Comparison of ENCODE assay signal across 11 cellular contexts in genomic region chr5:28984642-28985041, GRCh38.
"Had no signal": no experiment of that assay in that cellular context is flagged by ENCODE, and none has a peak within 500 bp of the region (broad histone marks: within the 10 kb centered on the region; RNA-seq: fewer than 3 reads in every experiment).

No MANE protein-coding gene starts in this region.

- H3K4me1 ChIP-seq: HAP-1 had no signal

- H2AFZ ChIP-seq: GM23248, GM23338 had no signal

- H3K4me2 ChIP-seq: GM23338 had no signal

- H3K4me3 ChIP-seq: GM23248, GM23338, HAP-1 had no signal

- H3K36me3 ChIP-seq: HAP-1 had no signal

- H3K9ac ChIP-seq: GM23248 had no signal

- H3K27ac ChIP-seq: GM23248 had no signal

- ATAC-seq: GM23338, HCT116 had no signal

- FAIRE-seq: H1, H54 had no signal

- DNase-seq: GM23248, GOT3, H7, H9, HCEC 1CT, HFFc6 had no signal
